Comparison of ENCODE assay signal across 1 cellular context in genomic region chr11:67489203-67489859, GRCh38.
TF ChIP-seq lines count a peak whose summit lies in the region.

No MANE protein-coding gene starts in this region.

TF ChIP-seq in HepG2, 621 proteins besides CTCF, POLR2A, EP300 and RAD21:
- TF ChIP-seq, protein P1, sequence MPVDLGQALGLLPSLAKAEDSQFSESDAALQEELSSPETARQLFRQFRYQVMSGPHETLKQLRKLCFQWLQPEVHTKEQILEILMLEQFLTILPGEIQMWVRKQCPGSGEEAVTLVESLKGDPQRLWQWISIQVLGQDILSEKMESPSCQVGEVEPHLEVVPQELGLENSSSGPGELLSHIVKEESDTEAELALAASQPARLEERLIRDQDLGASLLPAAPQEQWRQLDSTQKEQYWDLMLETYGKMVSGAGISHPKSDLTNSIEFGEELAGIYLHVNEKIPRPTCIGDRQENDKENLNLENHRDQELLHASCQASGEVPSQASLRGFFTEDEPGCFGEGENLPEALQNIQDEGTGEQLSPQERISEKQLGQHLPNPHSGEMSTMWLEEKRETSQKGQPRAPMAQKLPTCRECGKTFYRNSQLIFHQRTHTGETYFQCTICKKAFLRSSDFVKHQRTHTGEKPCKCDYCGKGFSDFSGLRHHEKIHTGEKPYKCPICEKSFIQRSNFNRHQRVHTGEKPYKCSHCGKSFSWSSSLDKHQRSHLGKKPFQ (CRISPR knock-in tag; IDR thresholded peaks at IDR 0.05; ENCODE audit: insufficient replicate concordance): no peak
- TF ChIP-seq RBFOX2 (IDR thresholded peaks at IDR 0.05; ENCODE audit: low read depth, low read length): 0 out of 2 replicates have a peak, but pooled peaks have one; percentile 22
